ENCODE assay signal across 1 cellular context in genomic region chr7:97118306-97118917, GRCh38.
TF ChIP-seq lines count a peak whose summit lies in the region.

No MANE protein-coding gene starts in this region.

TF ChIP-seq in A549, 52 proteins besides CTCF, POLR2A, EP300 and RAD21 (continued from another document):
- TF ChIP-seq GATA3 (IDR thresholded peaks at IDR 0.05; ENCODE audit: borderline replicate concordance) (no peak), SREBF2 (IDR thresholded peaks at IDR 0.05) (no peak), ZFP36 (IDR thresholded peaks at IDR 0.05; ENCODE audit: borderline replicate concordance, partially characterized antibody) (no peak)
